6 cellular contexts compared by ENCODE assay signal in genomic region chr18:26332991-26333390, GRCh38.
"Had no signal": no experiment of that assay in that cellular context is flagged by ENCODE, and none has a peak within 500 bp of the region (broad histone marks: within the 10 kb centered on the region; RNA-seq: fewer than 3 reads in every experiment).

No MANE protein-coding gene starts in this region.

- H3K27me3 Mint-ChIP-seq: IgD-negative memory B cell had no signal

- H3K27ac Mint-ChIP-seq: IgD-negative memory B cell had no signal

- DNase-seq: IMR-90, KBM-7, KG1 had no signal

- H3K9me3 Mint-ChIP-seq: IgD-negative memory B cell had no signal

- H3K4me3 Mint-ChIP-seq: IgD-negative memory B cell had no signal

- ATAC-seq: HepG2, K562 had no signal

- H3K36me3 Mint-ChIP-seq: IgD-negative memory B cell had no signal
